ENCODE assay signal across 12 cellular contexts in the genomic region with DNA sequence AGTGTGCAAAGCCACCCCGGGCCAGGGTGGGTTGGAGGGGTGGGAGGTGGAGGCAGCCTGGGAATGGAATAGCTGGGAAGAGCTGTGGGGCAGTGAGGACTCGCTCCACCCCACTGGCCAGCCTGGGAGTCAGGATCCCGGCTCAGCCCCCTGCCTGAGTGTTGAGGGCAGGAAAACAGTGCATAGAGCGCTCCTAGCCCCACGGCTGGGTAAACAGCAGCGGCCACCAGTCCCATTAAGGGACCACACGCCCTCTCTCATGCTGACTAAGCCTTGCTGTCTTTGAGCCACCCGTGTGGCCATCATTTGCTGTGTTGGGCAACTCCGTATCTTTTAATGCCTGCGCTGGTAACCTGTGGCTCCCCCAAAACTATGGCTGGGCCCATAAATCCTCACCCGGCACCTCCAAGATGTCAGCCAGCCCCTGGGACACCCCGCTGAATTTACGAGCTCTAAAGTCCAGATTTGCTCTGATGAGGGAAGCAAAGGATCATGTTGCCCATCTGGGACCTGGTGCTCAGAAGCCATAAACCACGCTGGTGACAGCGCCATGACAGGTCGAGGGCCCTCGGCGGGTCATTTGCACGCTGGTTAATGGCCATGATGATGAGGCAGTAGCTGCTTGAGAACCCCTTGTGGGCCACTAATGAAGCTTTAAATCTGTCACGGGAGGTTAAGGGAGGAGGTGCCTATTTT. TPM values are rescaled to one million over a fixed set of nuclear protein-coding genes. Genes with fewer than 3 reads are reported as not detected.
A peak's percentile ranks its signal among the peaks of the same experiment; 100 is the strongest.
DNase-seq lines count a peak whose midpoint lies in the region; ATAC-seq and TF ChIP-seq lines count a peak whose summit lies in the region.
"Had no signal": no experiment of that assay in that cellular context is flagged by ENCODE, and none has a peak within 500 bp of the region (broad histone marks: within the 10 kb centered on the region; RNA-seq: fewer than 3 reads in every experiment).

No MANE protein-coding gene starts in this region.

- peak overlapping the region in 3 of 4 donors; percentile 51 to 66 (median 64) for H3K27ac ChIP-seq in body of pancreas
- H3K27ac ChIP-seq in osteoblast (ENCODE audit: low read depth, low read length) = no peak overlapping the region
- H3K27ac ChIP-seq: ovary had no signal

- 74 to 76% methylated on average over 12 to 20 of the region's 20 CpGs for WGBS in body of pancreas, 2 donors

- H3K79me2 ChIP-seq in osteoblast (ENCODE audit: insufficient read depth, low read length) = no peaks in the 10 kb centered on the region

- H3K36me3 ChIP-seq in body of pancreas (replicated peaks in 1 of 2; ENCODE audit: insufficient read depth in 1 of 2, low read depth in 2 of 2) (no peaks in the 10 kb centered on the region), osteoblast (ENCODE audit: insufficient read depth, low read length) (no peaks in the 10 kb centered on the region)
- H3K36me3 ChIP-seq: ovary had no signal

- TF ChIP-seq POLR2A in body of pancreas (IDR thresholded peaks at IDR 0.05) = no peak

- peak overlapping the region; percentile 86 for H3K4me2 ChIP-seq in osteoblast (ENCODE audit: insufficient read depth, low read length)

- DNase-seq in DMS79 (lab: John Stamatoyannopoulos, UW) (peak; percentile 96), NCI-H187 treated with DMSO at 0.1 percent for 48 hours (lab: John Stamatoyannopoulos, UW) (peak; percentile 83), body of pancreas (no peak), osteoblast (ENCODE audit: insufficient read length, low spot score, missing footprints) (peak; percentile 68), 8988T (no peak), NCI-H748 treated with DMSO at 0.1 percent for 48 hours (lab: John Stamatoyannopoulos, UW) (no peak)
- DNase-seq in central memory CD4-positive, alpha-beta T cell = no peak
- DNase-seq: activated CD4-positive, CD25-positive, alpha-beta regulatory T cell; mesendoderm; NCI-H446 treated with DMSO at 0.1 percent for 48 hours; ovary had no signal

- ATAC-seq in body of pancreas = no peak
- ATAC-seq in HG03432 (IDR thresholded peaks at IDR 0.05; ENCODE audit: unreplicated experiment) = no peak

- no peaks in the 10 kb centered on the region for H4K20me1 ChIP-seq in osteoblast (ENCODE audit: insufficient read depth, low read length)

- H3K4me3 ChIP-seq in body of pancreas (no peak overlapping the region), osteoblast (ENCODE audit: insufficient read depth, low read length) (no peak overlapping the region)
- H3K4me3 ChIP-seq: ovary had no signal

- H2AFZ ChIP-seq in osteoblast (ENCODE audit: low read length) = no peak overlapping the region

- no peaks in the 10 kb centered on the region for H3K4me1 ChIP-seq in body of pancreas
- peaks cover 23% of the 10 kb centered on the region for H3K4me1 ChIP-seq in osteoblast (ENCODE audit: insufficient read depth, low read length)

- H3K9me3 ChIP-seq in body of pancreas (no peaks in the 10 kb centered on the region), osteoblast (ENCODE audit: low read depth, low read length) (no peaks in the 10 kb centered on the region)
- H3K9me3 ChIP-seq: ovary had no signal

- intact Hi-C loops in body of pancreas (cut with DNase I) = no loop called here

- TF ChIP-seq CTCF in body of pancreas (IDR thresholded peaks at IDR 0.05) = no peak
- TF ChIP-seq CTCF in osteoblast (IDR thresholded peaks at IDR 0.05; ENCODE audit: extremely low read depth, low read depth, low read length) = no peak

- H3K27me3 ChIP-seq in body of pancreas = no peaks in the 10 kb centered on the region
- H3K27me3 ChIP-seq in osteoblast (ENCODE audit: insufficient read depth, low read length) = peaks cover 16% of the 10 kb centered on the region
- H3K27me3 ChIP-seq: ovary had no signal

RNA-seq across cellular contexts. Expression of a gene that starts 34.9 kb away (rescaled TPM):
- 10 to 100 TPM; 25.7 to 48.5 TPM for total RNA-seq in body of pancreas
- 39.4 and 41.5 TPM in 2 replicates for total RNA-seq in osteoblast

RNA-seq across cellular contexts. Expression of a gene that starts 49.9 kb away (rescaled TPM):
- 100 to 1,000 TPM in 1 of 2 donors, 10 to 100 TPM in 1; 94.4 to 158 TPM for total RNA-seq in body of pancreas
- total RNA-seq in osteoblast = 102 and 103 TPM in 2 replicates

Comparison
In these comparisons a context has a peak if more than half of its experiments do, and no peak if none do; other contexts are left out.
1. DNase-seq: peak in DMS79 (single experiment), NCI-H187 treated with DMSO at 0.1 percent for 48 hours (single experiment) and osteoblast (single experiment); none in body of pancreas (0 of 4), 8988T (single experiment), NCI-H748 treated with DMSO at 0.1 percent for 48 hours (single experiment) and central memory CD4-positive, alpha-beta T cell (single experiment).